Comparison of ENCODE assay signal across 16 cellular contexts in genomic region chr9:115941561-115942315, GRCh38.
DNase-seq lines count a peak whose midpoint lies in the region; ATAC-seq and TF ChIP-seq lines count a peak whose summit lies in the region.
"Had no signal": no experiment of that assay in that cellular context is flagged by ENCODE, and none has a peak within 500 bp of the region (broad histone marks: within the 10 kb centered on the region; RNA-seq: fewer than 3 reads in every experiment).

No MANE protein-coding gene starts in this region.

- H2BK12ac ChIP-seq in trophoblast cell (ENCODE audit: low read length) = no peak overlapping the region

- H3K27me3 Mint-ChIP-seq in GM23338 (ENCODE audit: insufficient read depth, low read depth, poor library complexity) = no peaks in the 10 kb centered on the region
- H3K27me3 Mint-ChIP-seq: brain; stimulated activated naive CD8-positive, alpha-beta T cell treated with anti-CD3 and anti-CD28 coated beads, Interleukin-15, Interleukin-2, amounts not matched to agents 100 ng/mL and 50 ng/mL, for 24 hours; T-helper 17 cell had no signal

- no peaks in the 10 kb centered on the region for H3K9me3 ChIP-seq in trophoblast cell (ENCODE audit: insufficient read depth, low read depth, low read length)

- peak overlapping the region; percentile 69 for H2BK120ac ChIP-seq in trophoblast cell (ENCODE audit: insufficient read depth, low read length, poor library complexity)

- H3K4me1 ChIP-seq in GM23338 (ENCODE audit: insufficient read depth) (peaks cover 9% of the 10 kb centered on the region; the same call in 1 of the 2 replicates), trophoblast cell (ENCODE audit: control insufficient read depth in 1 of 2, insufficient read depth in 2 of 2, low read length in 2 of 2) (peaks cover 2 to 9% of the 10 kb centered on the region in 2 experiments)

- H4K91ac ChIP-seq in trophoblast cell (ENCODE audit: low read depth, low read length) = peak overlapping the region; percentile 30

- no peaks in the 10 kb centered on the region for H3K9me2 ChIP-seq in GM23338 (ENCODE audit: insufficient read depth)

- H4K8ac ChIP-seq in trophoblast cell (ENCODE audit: low read depth, low read length) = no peak overlapping the region

- H3K27ac Mint-ChIP-seq in GM23338 = no peak overlapping the region
- H3K27ac Mint-ChIP-seq: activated T-helper 1 cell treated with anti-CD3 and anti-CD28 coated beads, Interleukin-12 subunit alpha, Interleukin-12 subunit beta, Interleukin-2, Interleukin-4 antibody, amounts not matched to agents 30 ng/mL and 10 ng/mL and 1 ng/mL, durations not matched to agents 14 hours and 24 hours and 36 hours; CD14-positive monocyte; stimulated activated naive CD8-positive, alpha-beta T cell treated with anti-CD3 and anti-CD28 coated beads, Interleukin-15, Interleukin-2, amounts not matched to agents 100 ng/mL and 50 ng/mL, for 24 hours; T-helper 17 cell had no signal

- H2BK5ac ChIP-seq in trophoblast cell (ENCODE audit: low read depth, low read length, poor library complexity) = peak overlapping the region; percentile 53

- no peak overlapping the region for H3K27ac ChIP-seq in GM23338 (ENCODE audit: low read depth)
- H3K27ac ChIP-seq in trophoblast cell (ENCODE audit: low read depth, low read length) = no peak overlapping the region

- H3K14ac ChIP-seq in trophoblast cell (ENCODE audit: low read length) = peak overlapping the region; percentile 55

- no peaks in the 10 kb centered on the region for H3F3A ChIP-seq in GM23338 (replicated peaks; ENCODE audit: low read depth)

- DNase-seq in GM23338 (ENCODE audit: low spot score) = no peak
- peak; percentile 74 for DNase-seq in fibroblast of mammary gland (ENCODE audit: low read depth)
- DNase-seq in trophoblast cell = peak; percentile 49 to 77
- DNase-seq in 8988T = no peak
- DNase-seq in HUDEP-2 (lab: John Stamatoyannopoulos, UW; ENCODE audit: unreplicated experiment in 76 of 76) = no peak
- DNase-seq in NCI-H1436 treated with DMSO at 0.1 percent for 48 hours (lab: John Stamatoyannopoulos, UW) = no peak
- DNase-seq: activated CD4-positive, alpha-beta T cell treated with anti-CD3 and anti-CD28 coated beads, Interleukin-2, amount 50 U/mL, for 1 hour; GF-D8; T-helper 17 cell had no signal

- WGBS in trophoblast cell (ENCODE audit: extremely low coverage, insufficient coverage, insufficient read length) = no CpG with 5 or more reads among the region's 2 CpGs

- TF ChIP-seq CTCF in GM23338 (conservative IDR thresholded peaks at IDR 0.05; ENCODE audit: low read depth in 2 of 2) = no peak
- TF ChIP-seq CTCF in fibroblast of mammary gland (conservative IDR thresholded peaks at IDR 0.05; ENCODE audit: control insufficient read depth, insufficient read depth, low read depth, low read length) = no peak

- no peak overlapping the region for H3K4me2 ChIP-seq in GM23338
- H3K4me2 ChIP-seq in trophoblast cell (ENCODE audit: low read length) = no peak overlapping the region

- no peaks in the 10 kb centered on the region for H3K79me2 ChIP-seq in GM23338 (replicated peaks; ENCODE audit: insufficient read depth)
- peaks cover 1% of the 10 kb centered on the region for H3K79me2 ChIP-seq in trophoblast cell (ENCODE audit: control insufficient read depth, insufficient read depth, low read length, poor library complexity)

- no peak overlapping the region for H4K12ac ChIP-seq in trophoblast cell (ENCODE audit: low read depth, low read length)

- no peak overlapping the region for H3K4me3 Mint-ChIP-seq in GM23338
- H3K4me3 Mint-ChIP-seq: activated T-helper 1 cell treated with anti-CD3 and anti-CD28 coated beads, Interleukin-12 subunit alpha, Interleukin-12 subunit beta, Interleukin-2, Interleukin-4 antibody, amounts not matched to agents 30 ng/mL and 10 ng/mL and 1 ng/mL, durations not matched to agents 14 hours and 24 hours and 36 hours; CD14-positive monocyte; mesothelial cell of epicardium; stimulated activated naive CD8-positive, alpha-beta T cell treated with anti-CD3 and anti-CD28 coated beads, Interleukin-15, Interleukin-2, amounts not matched to agents 100 ng/mL and 50 ng/mL, for 24 hours; T-helper 17 cell had no signal

- H3K79me1 ChIP-seq in trophoblast cell (ENCODE audit: low read length) = peaks cover 20% of the 10 kb centered on the region

- H3K9me3 Mint-ChIP-seq in GM23338 = no peaks in the 10 kb centered on the region
- H3K9me3 Mint-ChIP-seq: brain had no signal

- no peak overlapping the region for H3K4me3 ChIP-seq in GM23338
- no peak overlapping the region for H3K4me3 ChIP-seq in fibroblast of mammary gland (ENCODE audit: control insufficient read depth, low read depth, low read length)
- H3K4me3 ChIP-seq in trophoblast cell (ENCODE audit: low read depth, low read length) = no peak overlapping the region

- H3K23ac ChIP-seq in trophoblast cell (ENCODE audit: low read length) = no peak overlapping the region

- H3K36me3 ChIP-seq in GM23338 (ENCODE audit: insufficient read depth) (no peaks in the 10 kb centered on the region), trophoblast cell (ENCODE audit: control insufficient read depth in 1 of 2, insufficient read depth in 2 of 2, low read length in 2 of 2) (no peaks in the 10 kb centered on the region)

- H3K9ac ChIP-seq in trophoblast cell (ENCODE audit: low read length) = no peak overlapping the region

- H2AFZ ChIP-seq in GM23338 (peak overlapping the region; percentile 49; the same call in 1 of the 2 replicates), trophoblast cell (ENCODE audit: insufficient read depth, low read length, poor library complexity) (no peak overlapping the region)

- H4K20me1 ChIP-seq in GM23338 (replicated peaks; ENCODE audit: insufficient read depth) = no peaks in the 10 kb centered on the region

- H3K18ac ChIP-seq in trophoblast cell (ENCODE audit: low read length) = no peak overlapping the region

- peaks cover 11% of the 10 kb centered on the region; the same call in 2 of the 3 replicates for H3K4me1 Mint-ChIP-seq in GM23338
- H3K4me1 Mint-ChIP-seq: CD14-positive monocyte, T-helper 17 cell had no signal

- no peak overlapping the region for H3K4ac ChIP-seq in trophoblast cell (ENCODE audit: low read depth, low read length)

- no peaks in the 10 kb centered on the region for H3K27me3 ChIP-seq in GM23338 (ENCODE audit: insufficient read depth)
- H3K27me3 ChIP-seq in trophoblast cell (ENCODE audit: insufficient read depth, low read length) = no peaks in the 10 kb centered on the region

- ATAC-seq in GM23338 = no peak
- no peak for ATAC-seq in SK-N-SH treated with all-trans-retinoic acid at 6 μM for 48 hours
- no peak for ATAC-seq in HG03354 (IDR thresholded peaks at IDR 0.05; ENCODE audit: poor library complexity, severe bottlenecking, unreplicated experiment)
- ATAC-seq: T-helper 17 cell had no signal

- no peak overlapping the region for H2AK5ac ChIP-seq in trophoblast cell (ENCODE audit: low read length)

- H3K36me3 Mint-ChIP-seq in GM23338 (ENCODE audit: low read depth) = no peaks in the 10 kb centered on the region
- H3K36me3 Mint-ChIP-seq: brain, CD14-positive monocyte, mesothelial cell of epicardium had no signal

TF ChIP-seq in GM23338, 12 proteins besides CTCF, POLR2A, EP300 and RAD21 (continues in another document):
- no peak for TF ChIP-seq STAT1 (IDR thresholded peaks at IDR 0.05; ENCODE audit: unreplicated experiment)
- no peak for TF ChIP-seq EZH2 (IDR thresholded peaks at IDR 0.05; ENCODE audit: low read depth, unreplicated experiment)
- TF ChIP-seq NANOG (IDR thresholded peaks at IDR 0.05; ENCODE audit: borderline replicate concordance) = no peak

TF ChIP-seq in SK-N-SH treated with all-trans-retinoic acid at 6 μM for 48 hours, 23 proteins besides CTCF, POLR2A, EP300 and RAD21:
- TF ChIP-seq, protein P1, sequence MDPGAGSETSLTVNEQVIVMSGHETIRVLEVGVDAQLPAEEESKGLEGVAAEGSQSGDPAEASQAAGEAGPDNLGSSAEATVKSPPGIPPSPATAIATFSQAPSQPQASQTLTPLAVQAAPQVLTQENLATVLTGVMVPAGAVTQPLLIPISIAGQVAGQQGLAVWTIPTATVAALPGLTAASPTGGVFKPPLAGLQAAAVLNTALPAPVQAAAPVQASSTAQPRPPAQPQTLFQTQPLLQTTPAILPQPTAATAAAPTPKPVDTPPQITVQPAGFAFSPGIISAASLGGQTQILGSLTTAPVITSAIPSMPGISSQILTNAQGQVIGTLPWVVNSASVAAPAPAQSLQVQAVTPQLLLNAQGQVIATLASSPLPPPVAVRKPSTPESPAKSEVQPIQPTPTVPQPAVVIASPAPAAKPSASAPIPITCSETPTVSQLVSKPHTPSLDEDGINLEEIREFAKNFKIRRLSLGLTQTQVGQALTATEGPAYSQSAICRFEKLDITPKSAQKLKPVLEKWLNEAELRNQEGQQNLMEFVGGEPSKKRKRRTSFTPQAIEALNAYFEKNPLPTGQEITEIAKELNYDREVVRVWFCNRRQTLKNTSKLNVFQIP (CRISPR knock-in tag; IDR thresholded peaks at IDR 0.05; ENCODE audit: borderline replicate concordance, low read depth) = no peak
- 0 out of 2 replicates have a peak, but pooled peaks have one; percentile 7 for TF ChIP-seq OSR1 (CRISPR knock-in tag; IDR thresholded peaks at IDR 0.05)

Comparison
In these comparisons a context has a peak if more than half of its experiments do, and no peak if none do; other contexts are left out.
1. DNase-seq: peak in fibroblast of mammary gland (single experiment) and trophoblast cell (2 of 2); none in GM23338 (single experiment), 8988T (single experiment), HUDEP-2 (0 of 76) and NCI-H1436 treated with DMSO at 0.1 percent for 48 hours (single experiment).